ENCODE assay signal across 9 cellular contexts in genomic region chr1:145979746-145980435, GRCh38. TPM values are rescaled to one million over a fixed set of nuclear protein-coding genes. Genes with fewer than 3 reads are reported as not detected.
DNase-seq lines count a peak whose midpoint lies in the region; ATAC-seq and TF ChIP-seq lines count a peak whose summit lies in the region.
"Had no signal": no experiment of that assay in that cellular context is flagged by ENCODE, and none has a peak within 500 bp of the region (broad histone marks: within the 10 kb centered on the region; RNA-seq: fewer than 3 reads in every experiment).

No MANE protein-coding gene starts in this region.

- TF ChIP-seq CTCF in epithelial cell of esophagus (IDR thresholded peaks at IDR 0.05; ENCODE audit: insufficient read depth, low read depth, low read length, missing control alignments): no peak
- no peak for TF ChIP-seq CTCF in sigmoid colon (IDR thresholded peaks at IDR 0.05)

- H3K4me3 ChIP-seq in epithelial cell of esophagus (ENCODE audit: low read length) (peak overlapping the region; percentile 3), sigmoid colon (peak overlapping the region in 2 of 4 donors; percentile 14 to 22)

- intact Hi-C loops in sigmoid colon (cut with DNase I): no loop called here

- peaks cover 0 to 76% (median 75%) of the 10 kb centered on the region in 4 donors for H3K4me1 ChIP-seq in sigmoid colon

- DNase-seq in A172 (ENCODE audit: low spot score): peak; percentile 32
- DNase-seq in NOMO-1 treated with dmso at 0.1 percent for 144 hours (lab: John Stamatoyannopoulos, UW; ENCODE audit: unreplicated experiment): peak; percentile 71
- DNase-seq in epithelial cell of esophagus (ENCODE audit: low read depth): peak; percentile 49
- peak; percentile 75 for DNase-seq in sigmoid colon
- DNase-seq in stimulated activated CD4-positive, alpha-beta T cell treated with anti-CD3 and anti-CD28 coated beads, Interleukin-4, amount 100 ng/mL, for 4 hours: no peak

- peak overlapping the region; percentile 92 to 96 (median 94) for H3K27ac ChIP-seq in sigmoid colon

- H3K27me3 ChIP-seq in sigmoid colon: no peaks in the 10 kb centered on the region

- H3K36me3 ChIP-seq in sigmoid colon: peaks cover 0 to 5% (median 0%) of the 10 kb centered on the region in 4 donors

- ATAC-seq in GM19395 (IDR thresholded peaks at IDR 0.05; ENCODE audit: unreplicated experiment) (peak; percentile 21), GM18870 (IDR thresholded peaks at IDR 0.05; ENCODE audit: unreplicated experiment) (no peak), HG03342 (IDR thresholded peaks at IDR 0.05; ENCODE audit: unreplicated experiment) (no peak)

- no peaks in the 10 kb centered on the region for H3K9me3 ChIP-seq in sigmoid colon

- TF ChIP-seq EP300 in sigmoid colon (IDR thresholded peaks at IDR 0.05): no peak

- 29 to 46% methylated on average over 7 of the region's 7 CpGs for WGBS in sigmoid colon, 2 donors

- TF ChIP-seq POLR2A in sigmoid colon (IDR thresholded peaks at IDR 0.05): no peak

RNA-seq across cellular contexts. Expression of gene POLR3GL, which starts 15.4 kb away (rescaled TPM):
- 21.0 and 24.0 TPM in 2 replicates for total RNA-seq in A172 (2014; rRNA removed; shearing (Covaris generic))
- total RNA-seq in sigmoid colon: 10 to 100 TPM; 23.1 to 32.8 (median 27.4) TPM
- 10 to 100 TPM; 35.9 to 47.4 (median 40.9) TPM for polyA plus RNA-seq in sigmoid colon

RNA-seq across cellular contexts. Expression of gene ANKRD34A, which starts 15.5 kb away (rescaled TPM):
- total RNA-seq in A172 (2014; rRNA removed; shearing (Covaris generic)): 2.4 and 2.5 TPM in 2 replicates
- total RNA-seq in sigmoid colon: 1 to 10 TPM in 2 of 4 donors, under 1 TPM in 2; 0.33 to 1.9 (median 1.0) TPM
- polyA plus RNA-seq in sigmoid colon: under 1 TPM in 1 of 3 donors, not detected in 2; 0.41 TPM

RNA-seq across cellular contexts. Expression of gene TXNIP, which starts 16.5 kb away (rescaled TPM):
- total RNA-seq in A172 (2014; rRNA removed; shearing (Covaris generic)): 14.1 and 14.4 TPM in 2 replicates
- 1,000 to 10,000 TPM; 1,623 to 4,609 (median 1,842) TPM for total RNA-seq in sigmoid colon
- 100 to 1,000 TPM; 326 to 783 (median 548) TPM for polyA plus RNA-seq in sigmoid colon

RNA-seq across cellular contexts. Expression of gene LIX1L, which starts 22.1 kb away (rescaled TPM):
- 33.9 and 34.6 TPM in 2 replicates for total RNA-seq in A172 (2014; rRNA removed; shearing (Covaris generic))
- 10 to 100 TPM; 26.9 to 42.5 (median 36.0) TPM for total RNA-seq in sigmoid colon
- 1 to 10 TPM; 1.4 to 8.7 (median 3.0) TPM for polyA plus RNA-seq in sigmoid colon

RNA-seq across cellular contexts. Expression of gene HJV, which starts 41.6 kb away (rescaled TPM):
- not detected in 2 replicates for total RNA-seq in A172 (2014; rRNA removed; shearing (Covaris generic))
- total RNA-seq in sigmoid colon: not detected
- polyA plus RNA-seq in sigmoid colon: not detected
- total RNA-seq: subcutaneous adipose tissue had no signal

Comparison
In these comparisons a context has a peak if more than half of its experiments do, and no peak if none do; other contexts are left out.
1. DNase-seq: peak in A172 (single experiment), NOMO-1 treated with dmso at 0.1 percent for 144 hours (single experiment), epithelial cell of esophagus (single experiment) and sigmoid colon (single experiment); none in stimulated activated CD4-positive, alpha-beta T cell treated with anti-CD3 and anti-CD28 coated beads, Interleukin-4, amount 100 ng/mL, for 4 hours (0 of 2).
2. RNA of gene TXNIP, which starts 16.5 kb away (total RNA-seq): 1,623 to 4,609 TPM in sigmoid colon; 14.1 to 14.4 TPM in A172; every median in the first group is over 100 times any median in the second.